ENCODE assay signal across 18 cellular contexts in genomic region chr10:60008816-60009215, GRCh38.
"Had no signal": no experiment of that assay in that cellular context is flagged by ENCODE, and none has a peak within 500 bp of the region (broad histone marks: within the 10 kb centered on the region; RNA-seq: fewer than 3 reads in every experiment).

No MANE protein-coding gene starts in this region.

- DNase-seq: activated CD4-positive, alpha-beta T cell treated with anti-CD3 and anti-CD28 coated beads, Interleukin-2, amount 10 ng/mL, durations not matched to agents 7 days and 5 days; activated gamma-delta T cell treated with Interleukin-2 at 50 U/mL for 16 hours; activated naive CD8-positive, alpha-beta T cell treated with anti-CD3 and anti-CD28 coated beads for 36 hours; anterior cingulate cortex; glutamatergic neuron; kidney glomerular epithelial cell; mesenchymal stem cell; nephron progenitor cell; occipital lobe; right cardiac atrium; stimulated activated CD4-positive, alpha-beta T cell treated with anti-CD3 and anti-CD28 coated beads, Interleukin-4, amount 100 ng/mL, for 4 hours; stimulated activated CD8-positive, alpha-beta memory T cell treated with anti-CD3 and anti-CD28 coated beads, Interleukin-4, amount 100 ng/mL, for 48 hours; stimulated activated naive CD4-positive, alpha-beta T cell treated with Interleukin-2 at 50 U/mL for 16 hours; substantia nigra; transverse colon had no signal

- H3K4me1 Mint-ChIP-seq: activated CD4-positive, alpha-beta T cell treated with anti-CD3 and anti-CD28 coated beads, Interleukin-2, amount 10 ng/mL, durations not matched to agents 7 days and 5 days; activated naive CD8-positive, alpha-beta T cell treated with anti-CD3 and anti-CD28 coated beads for 36 hours; nephron progenitor cell had no signal

- H3K36me3 Mint-ChIP-seq: activated naive CD8-positive, alpha-beta T cell treated with anti-CD3 and anti-CD28 coated beads for 36 hours had no signal

- H3K4me1 ChIP-seq: transverse colon had no signal

- H3K9me3 Mint-ChIP-seq: activated CD4-positive, alpha-beta T cell treated with anti-CD3 and anti-CD28 coated beads, Interleukin-2, amount 10 ng/mL, durations not matched to agents 7 days and 5 days; activated naive CD8-positive, alpha-beta T cell treated with anti-CD3 and anti-CD28 coated beads for 36 hours; nephron progenitor cell had no signal

- H3K27me3 ChIP-seq: esophagus muscularis mucosa, transverse colon had no signal

- H3K4me3 Mint-ChIP-seq: activated CD4-positive, alpha-beta T cell treated with anti-CD3 and anti-CD28 coated beads, Interleukin-2, amount 10 ng/mL, durations not matched to agents 7 days and 5 days; activated naive CD8-positive, alpha-beta T cell treated with anti-CD3 and anti-CD28 coated beads for 36 hours; nephron progenitor cell had no signal

- H3K9me3 ChIP-seq: esophagus muscularis mucosa, transverse colon had no signal

- H3K4me3 ChIP-seq: esophagus muscularis mucosa, skin epidermis, transverse colon had no signal

- H3K36me3 ChIP-seq: esophagus muscularis mucosa, transverse colon had no signal

- H3K27me3 Mint-ChIP-seq: progenitor cell of endocrine pancreas had no signal

- H3K27ac ChIP-seq: esophagus muscularis mucosa, skin epidermis, transverse colon had no signal

- ATAC-seq: right cardiac atrium had no signal

- H3K27ac Mint-ChIP-seq: activated CD4-positive, alpha-beta T cell treated with anti-CD3 and anti-CD28 coated beads, Interleukin-2, amount 10 ng/mL, durations not matched to agents 7 days and 5 days; activated naive CD8-positive, alpha-beta T cell treated with anti-CD3 and anti-CD28 coated beads for 36 hours; nephron progenitor cell; progenitor cell of endocrine pancreas had no signal
